In the genomic region with DNA sequence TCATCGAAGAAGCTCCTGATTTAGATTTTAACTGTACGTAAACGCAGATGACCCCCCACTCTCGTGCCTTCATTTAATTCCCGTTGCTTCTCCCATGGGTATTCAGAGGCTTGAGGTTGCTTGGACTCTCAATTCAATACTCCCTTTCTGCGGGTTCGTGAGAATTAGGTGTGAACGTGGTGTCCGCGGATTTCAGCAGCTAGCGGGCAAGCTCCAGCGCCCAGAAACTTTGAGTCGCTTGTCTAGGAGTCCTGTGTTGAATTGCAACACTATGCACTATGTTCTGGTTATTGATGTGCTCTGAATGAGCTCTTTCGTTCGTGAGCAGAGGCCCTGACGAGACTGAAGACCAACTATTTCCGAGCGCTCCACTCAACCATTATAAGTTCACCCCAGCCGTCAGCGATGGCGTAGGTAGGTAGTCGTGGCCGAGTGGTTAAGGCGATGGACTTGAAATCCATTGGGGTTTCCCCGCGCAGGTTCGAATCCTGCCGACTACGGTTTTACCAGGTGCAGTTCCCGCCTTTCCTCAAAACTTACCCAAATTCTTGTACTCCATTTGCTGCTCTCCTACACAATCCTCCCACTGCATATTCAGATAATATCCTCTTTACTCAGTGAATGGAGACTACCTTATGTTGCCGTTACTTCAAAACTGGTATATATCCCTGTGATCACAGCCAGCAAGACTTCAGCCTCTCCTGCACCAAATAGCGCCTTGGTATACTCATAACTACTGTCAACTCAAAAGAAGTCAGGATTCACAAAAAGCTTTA, we compare ENCODE assay signal across 8 cellular contexts.
DNase-seq lines count a peak whose midpoint lies in the region; ATAC-seq, FAIRE-seq and TF ChIP-seq lines count a peak whose summit lies in the region.

No MANE protein-coding gene starts in this region.

- peaks cover 34% of the 10 kb centered on the region for H3K9me3 Mint-ChIP-seq in activated naive CD8-positive, alpha-beta T cell treated with anti-CD3 and anti-CD28 coated beads for 36 hours

- peak; percentile 53 for DNase-seq in GM12864 (ENCODE audit: low read depth)
- peak; percentile 74 for DNase-seq in HS-5 (ENCODE audit: low read depth)
- DNase-seq in activated naive CD8-positive, alpha-beta T cell treated with anti-CD3 and anti-CD28 coated beads for 36 hours = peak; percentile 66
- no peak for DNase-seq in midbrain (lab: John Stamatoyannopoulos, UW)
- DNase-seq in vagina (ENCODE audit: extremely low spot score in 2 of 2) = no peak
- DNase-seq in kidney = no peak

- peak overlapping the region; percentile 74 for H3K27ac Mint-ChIP-seq in activated naive CD8-positive, alpha-beta T cell treated with anti-CD3 and anti-CD28 coated beads for 36 hours

- TF ChIP-seq POLR2A in vagina (IDR thresholded peaks at IDR 0.05) = no peak

- no peak overlapping the region for H3K27ac ChIP-seq in muscle layer of duodenum (ENCODE audit: low read length)
- no peak overlapping the region for H3K27ac ChIP-seq in vagina
- no peak overlapping the region for H3K27ac ChIP-seq in kidney (ENCODE audit: low read depth in 2 of 2, low read length in 2 of 2)

- H3K27me3 Mint-ChIP-seq in activated naive CD8-positive, alpha-beta T cell treated with anti-CD3 and anti-CD28 coated beads for 36 hours = peaks cover 95% of the 10 kb centered on the region

- H3K36me3 Mint-ChIP-seq in activated naive CD8-positive, alpha-beta T cell treated with anti-CD3 and anti-CD28 coated beads for 36 hours = peaks cover 5% of the 10 kb centered on the region

- FAIRE-seq in kidney (lab: Jason Lieb, UNC) = no peak

- TF ChIP-seq CTCF in GM12864 (IDR thresholded peaks at IDR 0.05; ENCODE audit: low read depth, low read length, missing control alignments) (no peak), vagina (IDR thresholded peaks at IDR 0.05) (no peak), kidney (IDR thresholded peaks at IDR 0.05; ENCODE audit: borderline replicate concordance, extremely low read depth, insufficient read depth) (no peak)

- ATAC-seq in HG03460 (IDR thresholded peaks at IDR 0.05; ENCODE audit: unreplicated experiment) = no peak

- H3K4me1 ChIP-seq in muscle layer of duodenum (ENCODE audit: control insufficient read depth in 1 of 2, insufficient read depth in 2 of 2, low read length in 2 of 2) (peaks cover 0 to 11% of the 10 kb centered on the region in 2 donors), vagina (peaks cover 14% of the 10 kb centered on the region), kidney (ENCODE audit: control insufficient read depth in 1 of 2, insufficient read depth in 1 of 2, low read depth in 1 of 2, low read length in 2 of 2) (no peaks in the 10 kb centered on the region)

- H3K27me3 ChIP-seq in muscle layer of duodenum (ENCODE audit: low read depth, low read length) (peaks cover 51% of the 10 kb centered on the region), vagina (peaks cover 5% of the 10 kb centered on the region)

- peak overlapping the region; percentile 76 for H3K4me3 Mint-ChIP-seq in activated naive CD8-positive, alpha-beta T cell treated with anti-CD3 and anti-CD28 coated beads for 36 hours

- peak overlapping the region; percentile 20 for H3K4me3 ChIP-seq in GM12864 (ENCODE audit: low read depth, low read length)
- H3K4me3 ChIP-seq in muscle layer of duodenum (ENCODE audit: low read depth in 1 of 2, low read length in 2 of 2) = peak overlapping the region; percentile 25 to 26
- H3K4me3 ChIP-seq in vagina = no peak overlapping the region
- H3K4me3 ChIP-seq in kidney (ENCODE audit: low read length in 2 of 2) = no peak overlapping the region

- H3K36me3 ChIP-seq in muscle layer of duodenum (ENCODE audit: control insufficient read depth in 1 of 2, insufficient read depth in 2 of 2, low read length in 2 of 2) = no peaks in the 10 kb centered on the region
- H3K36me3 ChIP-seq in vagina = no peaks in the 10 kb centered on the region
- H3K36me3 ChIP-seq in kidney (ENCODE audit: control insufficient read depth in 1 of 2, insufficient read depth in 2 of 2, low read length in 2 of 2) = no peaks in the 10 kb centered on the region

- H3K4me1 Mint-ChIP-seq in activated naive CD8-positive, alpha-beta T cell treated with anti-CD3 and anti-CD28 coated beads for 36 hours = peaks cover 21% of the 10 kb centered on the region

- intact Hi-C loops in vagina (cut with DNase I) (no loop called here), kidney (cut with DNase I) (no loop called here)

- H3K9me3 ChIP-seq in muscle layer of duodenum (ENCODE audit: control insufficient read depth in 1 of 2, low read length in 2 of 2) (peaks cover 0 to 7% of the 10 kb centered on the region in 2 donors), vagina (no peaks in the 10 kb centered on the region), kidney (ENCODE audit: control insufficient read depth in 1 of 2, low read length in 2 of 2) (peaks cover 0 to 3% of the 10 kb centered on the region in 2 donors)

- H3K9ac ChIP-seq in kidney (ENCODE audit: low read length in 2 of 2) = no peak overlapping the region

Comparison
In these comparisons a context has a peak if more than half of its experiments do, and no peak if none do; other contexts are left out.
1. DNase-seq: peak in GM12864 (single experiment), HS-5 (single experiment) and activated naive CD8-positive, alpha-beta T cell treated with anti-CD3 and anti-CD28 coated beads for 36 hours (single experiment); none in midbrain (single experiment), vagina (0 of 2) and kidney (single experiment).
2. H3K4me3 ChIP-seq: peak in GM12864 (single experiment) and muscle layer of duodenum (2 of 2); none in vagina (0 of 2) and kidney (0 of 2).